Comparison of ENCODE assay signal across 1 cellular context in the genomic region with DNA sequence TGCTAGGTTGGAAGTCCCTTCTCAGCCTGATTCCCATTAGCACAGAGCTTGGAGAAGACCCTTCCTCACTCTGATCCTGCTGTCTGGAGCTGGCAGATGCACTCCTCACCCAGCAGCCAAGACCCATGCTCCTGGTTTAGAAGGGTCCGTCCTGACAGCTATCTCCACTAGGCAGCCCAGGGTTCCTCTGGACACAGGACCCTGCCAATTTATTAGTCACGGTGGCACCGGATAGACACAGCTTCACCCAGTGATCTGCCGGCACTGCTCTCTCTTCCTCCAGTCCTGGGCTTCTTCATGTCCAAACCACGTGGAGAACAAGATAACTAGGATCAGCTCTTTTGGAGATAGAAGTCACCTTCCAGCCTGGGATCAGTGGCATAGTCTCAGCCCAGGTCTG.
TF ChIP-seq lines count a peak whose summit lies in the region.

No MANE protein-coding gene starts in this region.

TF ChIP-seq in SK-N-SH, 30 proteins besides CTCF, POLR2A, EP300 and RAD21 (continued from another document):
- TF ChIP-seq, protein P1, sequence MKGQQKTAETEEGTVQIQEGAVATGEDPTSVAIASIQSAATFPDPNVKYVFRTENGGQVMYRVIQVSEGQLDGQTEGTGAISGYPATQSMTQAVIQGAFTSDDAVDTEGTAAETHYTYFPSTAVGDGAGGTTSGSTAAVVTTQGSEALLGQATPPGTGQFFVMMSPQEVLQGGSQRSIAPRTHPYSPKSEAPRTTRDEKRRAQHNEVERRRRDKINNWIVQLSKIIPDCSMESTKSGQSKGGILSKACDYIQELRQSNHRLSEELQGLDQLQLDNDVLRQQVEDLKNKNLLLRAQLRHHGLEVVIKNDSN (IDR thresholded peaks at IDR 0.05; ENCODE audit: borderline replicate concordance, low read depth): no peak
- TF ChIP-seq CHD2 (IDR thresholded peaks at IDR 0.05; ENCODE audit: low read length, partially characterized antibody): no peak
- no peak for TF ChIP-seq POLR2AphosphoS5 (IDR thresholded peaks at IDR 0.05; ENCODE audit: low read depth, low read length)
